ENCODE assay signal across 15 cellular contexts in genomic region chr3:55198554-55198953, GRCh38.
DNase-seq lines count a peak whose midpoint lies in the region; ATAC-seq and TF ChIP-seq lines count a peak whose summit lies in the region.
"Had no signal": no experiment of that assay in that cellular context is flagged by ENCODE, and none has a peak within 500 bp of the region (broad histone marks: within the 10 kb centered on the region; RNA-seq: fewer than 3 reads in every experiment).

No MANE protein-coding gene starts in this region.

- peaks cover 4 to 5% of the 10 kb centered on the region in 2 donors for H3K9me3 Mint-ChIP-seq in activated T-cell treated with anti-CD3 and anti-CD28 coated beads, Interleukin-2, amount 50 U/mL, for 72 hours

- DNase-seq in EH (ENCODE audit: low read depth) (peak; percentile 98), NB4 (ENCODE audit: low read depth) (peak; percentile 5), cardiac fibroblast (ENCODE audit: low read depth in 2 of 2) (peak; percentile 81 to 90), myocyte (ENCODE audit: low read depth) (peak; percentile 83), NK-92 (lab: John Stamatoyannopoulos, UW; ENCODE audit: unreplicated experiment) (no peak), NCI-H146 (lab: John Stamatoyannopoulos, UW) (no peak)
- no peak for DNase-seq in activated T-cell treated with anti-CD3 and anti-CD28 coated beads, Interleukin-2, amount 50 U/mL, for 72 hours
- DNase-seq: activated CD4-positive, CD25-positive, alpha-beta regulatory T cell treated with anti-CD3 and anti-CD28 coated beads, Interleukin-2, amount 50 U/mL, for 72 hours; NCI-H526 treated with DMSO at 0.1 percent for 48 hours; posterior cingulate gyrus; stimulated activated CD4-positive, alpha-beta T cell treated with anti-CD3 and anti-CD28 coated beads, Interleukin-2, amount 100 ng/mL, for 24 hours; stimulated activated naive CD8-positive, alpha-beta T cell treated with anti-CD3 and anti-CD28 coated beads, Interleukin-15, Interleukin-2, amounts not matched to agents 100 U/mL and 50 U/mL, for 24 hours had no signal

- ATAC-seq in HG03045 (IDR thresholded peaks at IDR 0.05; ENCODE audit: unreplicated experiment), result no peak
- ATAC-seq in activated T-cell treated with anti-CD3 and anti-CD28 coated beads, Interleukin-2, amount 50 U/mL, for 72 hours (replicated peaks in 1 of 2), result no peak
- ATAC-seq: stimulated activated naive CD8-positive, alpha-beta T cell treated with anti-CD3 and anti-CD28 coated beads, Interleukin-15, Interleukin-2, amounts not matched to agents 100 U/mL and 50 U/mL, for 24 hours had no signal

- TF ChIP-seq POLR2A in NB4 (IDR thresholded peaks at IDR 0.05; ENCODE audit: extremely low read depth, insufficient read length), result no peak

- no peaks in the 10 kb centered on the region for H3K4me1 Mint-ChIP-seq in activated T-cell treated with anti-CD3 and anti-CD28 coated beads, Interleukin-2, amount 50 U/mL, for 72 hours (ENCODE audit: low read depth)
- H3K4me1 Mint-ChIP-seq: memory B cell had no signal

- no peak for TF ChIP-seq CTCF in NB4 (IDR thresholded peaks at IDR 0.05; ENCODE audit: low read depth, low read length)
- no peak for TF ChIP-seq CTCF in cardiac fibroblast (IDR thresholded peaks at IDR 0.05; ENCODE audit: low read depth, low read length)

- no peaks in the 10 kb centered on the region for H3K27me3 Mint-ChIP-seq in activated T-cell treated with anti-CD3 and anti-CD28 coated beads, Interleukin-2, amount 50 U/mL, for 72 hours (ENCODE audit: low read depth)
- H3K27me3 Mint-ChIP-seq: memory B cell had no signal

- H3K27ac Mint-ChIP-seq in activated T-cell treated with anti-CD3 and anti-CD28 coated beads, Interleukin-2, amount 50 U/mL, for 72 hours, result no peak overlapping the region
- H3K27ac Mint-ChIP-seq: memory B cell had no signal

- no peak overlapping the region for H3K4me3 ChIP-seq in NB4 (ENCODE audit: low read depth, low read length)
- no peak overlapping the region for H3K4me3 ChIP-seq in cardiac fibroblast (replicated peaks in 1 of 2; ENCODE audit: low read depth in 2 of 2, low read length in 2 of 2)
- H3K4me3 ChIP-seq: ascending aorta had no signal

- H3K4me3 Mint-ChIP-seq in activated T-cell treated with anti-CD3 and anti-CD28 coated beads, Interleukin-2, amount 50 U/mL, for 72 hours, result no peak overlapping the region
- H3K4me3 Mint-ChIP-seq: memory B cell had no signal

- no peaks in the 10 kb centered on the region for H3K36me3 Mint-ChIP-seq in activated T-cell treated with anti-CD3 and anti-CD28 coated beads, Interleukin-2, amount 50 U/mL, for 72 hours (ENCODE audit: insufficient read depth in 2 of 2)
- H3K36me3 Mint-ChIP-seq: memory B cell had no signal

Comparison
In these comparisons a context has a peak if more than half of its experiments do, and no peak if none do; other contexts are left out.
1. DNase-seq: peak in EH (single experiment), NB4 (single experiment), cardiac fibroblast (2 of 2) and myocyte (single experiment); none in activated T-cell treated with anti-CD3 and anti-CD28 coated beads, Interleukin-2, amount 50 U/mL, for 72 hours (0 of 2), NK-92 (single experiment) and NCI-H146 (single experiment).